In genomic region chr15:72307036-72307435, GRCh38 we compare ENCODE assay signal across 14 cellular contexts.
"Had no signal": no experiment of that assay in that cellular context is flagged by ENCODE, and none has a peak within 500 bp of the region (broad histone marks: within the 10 kb centered on the region; RNA-seq: fewer than 3 reads in every experiment).

No MANE protein-coding gene starts in this region.

- H3K9me3 Mint-ChIP-seq: activated naive CD8-positive, alpha-beta T cell treated with anti-CD3 and anti-CD28 coated beads, Interleukin-2, amount 10 ng/mL, durations not matched to agents 7 days and 5 days; central memory CD8-positive, alpha-beta T cell; mesothelial cell of epicardium; nephron; stimulated activated naive CD8-positive, alpha-beta T cell treated with anti-CD3 and anti-CD28 coated beads, Interleukin-15, Interleukin-2, amounts not matched to agents 100 ng/mL and 50 ng/mL, for 24 hours had no signal

- H3K4me1 Mint-ChIP-seq: mesothelial cell of epicardium, nephron had no signal

- H3K27me3 ChIP-seq: brain microvascular endothelial cell, gastrocnemius medialis, heart left ventricle, suprapubic skin had no signal

- H3K4me1 ChIP-seq: gastrocnemius medialis, heart left ventricle, suprapubic skin had no signal

- H3K27me3 Mint-ChIP-seq: central memory CD8-positive, alpha-beta T cell; stimulated activated naive CD8-positive, alpha-beta T cell treated with anti-CD3 and anti-CD28 coated beads, Interleukin-15, Interleukin-2, amounts not matched to agents 100 ng/mL and 50 ng/mL, for 24 hours had no signal

- DNase-seq: activated CD4-positive, alpha-beta T cell treated with anti-CD3 and anti-CD28 coated beads for 1 hour; gastrocnemius medialis; heart left ventricle; kidney; trophoblast cell had no signal

- H3K27ac ChIP-seq: brain microvascular endothelial cell, coronary artery, gastrocnemius medialis, heart left ventricle, suprapubic skin, VCaP had no signal

- H3K4me3 Mint-ChIP-seq: activated naive CD8-positive, alpha-beta T cell treated with anti-CD3 and anti-CD28 coated beads, Interleukin-2, amount 10 ng/mL, durations not matched to agents 7 days and 5 days; central memory CD8-positive, alpha-beta T cell; mesothelial cell of epicardium; nephron; stimulated activated naive CD8-positive, alpha-beta T cell treated with anti-CD3 and anti-CD28 coated beads, Interleukin-15, Interleukin-2, amounts not matched to agents 100 ng/mL and 50 ng/mL, for 24 hours had no signal

- H3K9me3 ChIP-seq: gastrocnemius medialis, heart left ventricle, suprapubic skin had no signal

- ATAC-seq: gastrocnemius medialis, heart left ventricle had no signal

- H3K36me3 Mint-ChIP-seq: activated naive CD8-positive, alpha-beta T cell treated with anti-CD3 and anti-CD28 coated beads, Interleukin-2, amount 10 ng/mL, durations not matched to agents 7 days and 5 days; mesothelial cell of epicardium had no signal

- H3K27ac Mint-ChIP-seq: activated naive CD8-positive, alpha-beta T cell treated with anti-CD3 and anti-CD28 coated beads, Interleukin-2, amount 10 ng/mL, durations not matched to agents 7 days and 5 days; mesothelial cell of epicardium; nephron; stimulated activated naive CD8-positive, alpha-beta T cell treated with anti-CD3 and anti-CD28 coated beads, Interleukin-15, Interleukin-2, amounts not matched to agents 100 ng/mL and 50 ng/mL, for 24 hours had no signal
